Comparison of ENCODE assay signal across 17 cellular contexts in genomic region chrX:68186552-68187262, GRCh38.
DNase-seq lines count a peak whose midpoint lies in the region; ATAC-seq and TF ChIP-seq lines count a peak whose summit lies in the region.
"Had no signal": no experiment of that assay in that cellular context is flagged by ENCODE, and none has a peak within 500 bp of the region (broad histone marks: within the 10 kb centered on the region; RNA-seq: fewer than 3 reads in every experiment).

No MANE protein-coding gene starts in this region.

- peaks cover 3% of the 10 kb centered on the region for H3K27me3 Mint-ChIP-seq in activated naive CD8-positive, alpha-beta T cell treated with anti-CD3 and anti-CD28 coated beads, Interleukin-2, amount 50 U/mL, for 24 hours
- H3K27me3 Mint-ChIP-seq in activated naive CD8-positive, alpha-beta T cell treated with anti-CD3 and anti-CD28 coated beads for 36 hours = peaks cover 10% of the 10 kb centered on the region
- H3K27me3 Mint-ChIP-seq: type B pancreatic cell had no signal

- no peak overlapping the region for H3K4me3 Mint-ChIP-seq in activated naive CD8-positive, alpha-beta T cell treated with anti-CD3 and anti-CD28 coated beads, Interleukin-2, amount 50 U/mL, for 24 hours
- no peak overlapping the region for H3K4me3 Mint-ChIP-seq in activated naive CD8-positive, alpha-beta T cell treated with anti-CD3 and anti-CD28 coated beads for 36 hours
- H3K4me3 Mint-ChIP-seq: type B pancreatic cell had no signal

- ATAC-seq in activated naive CD8-positive, alpha-beta T cell treated with anti-CD3 and anti-CD28 coated beads, Interleukin-2, amount 50 U/mL, for 24 hours = peak; percentile 10
- ATAC-seq in HG02970 (IDR thresholded peaks at IDR 0.05; ENCODE audit: low FRiP score, unreplicated experiment) (no peak), SK-N-SH treated with all-trans-retinoic acid at 6 μM for 48 hours (no peak), HG02870 (IDR thresholded peaks at IDR 0.05; ENCODE audit: unreplicated experiment) (no peak), GM21423 (IDR thresholded peaks at IDR 0.05; ENCODE audit: unreplicated experiment) (no peak)
- ATAC-seq: left cardiac atrium had no signal

- H3K4me1 ChIP-seq in SJSA1 (replicated peaks) = peaks cover 22% of the 10 kb centered on the region
- H3K4me1 ChIP-seq in fibroblast of lung (ENCODE audit: control insufficient read depth, extremely low read depth, insufficient read depth, low read length) = no peaks in the 10 kb centered on the region

- no peaks in the 10 kb centered on the region for H4K20me1 ChIP-seq in fibroblast of lung (ENCODE audit: control insufficient read depth, extremely low read depth, insufficient read depth, low read length)

- H3K36me3 ChIP-seq in SJSA1 = no peaks in the 10 kb centered on the region
- no peaks in the 10 kb centered on the region for H3K36me3 ChIP-seq in fibroblast of lung (ENCODE audit: control insufficient read depth, insufficient read depth, low read length)

- H3K9me3 Mint-ChIP-seq in activated naive CD8-positive, alpha-beta T cell treated with anti-CD3 and anti-CD28 coated beads, Interleukin-2, amount 50 U/mL, for 24 hours = no peaks in the 10 kb centered on the region
- H3K9me3 Mint-ChIP-seq in activated naive CD8-positive, alpha-beta T cell treated with anti-CD3 and anti-CD28 coated beads for 36 hours = no peaks in the 10 kb centered on the region
- H3K9me3 Mint-ChIP-seq: type B pancreatic cell had no signal

- H3K9ac ChIP-seq in fibroblast of lung (ENCODE audit: insufficient read depth, low read length) = no peak overlapping the region

- no peaks in the 10 kb centered on the region for H3K4me1 Mint-ChIP-seq in activated naive CD8-positive, alpha-beta T cell treated with anti-CD3 and anti-CD28 coated beads, Interleukin-2, amount 50 U/mL, for 24 hours
- peaks cover 4% of the 10 kb centered on the region for H3K4me1 Mint-ChIP-seq in activated naive CD8-positive, alpha-beta T cell treated with anti-CD3 and anti-CD28 coated beads for 36 hours

- no peaks in the 10 kb centered on the region for H3K36me3 Mint-ChIP-seq in activated naive CD8-positive, alpha-beta T cell treated with anti-CD3 and anti-CD28 coated beads, Interleukin-2, amount 50 U/mL, for 24 hours (ENCODE audit: low read depth)
- no peaks in the 10 kb centered on the region for H3K36me3 Mint-ChIP-seq in activated naive CD8-positive, alpha-beta T cell treated with anti-CD3 and anti-CD28 coated beads for 36 hours

- H2AFZ ChIP-seq in fibroblast of lung (ENCODE audit: low read length) = no peak overlapping the region

- H3K9me3 ChIP-seq in SJSA1 (replicated peaks) (no peaks in the 10 kb centered on the region), fibroblast of lung (ENCODE audit: control insufficient read depth, insufficient read depth, low read depth, low read length) (no peaks in the 10 kb centered on the region)

- DNase-seq in activated naive CD8-positive, alpha-beta T cell treated with anti-CD3 and anti-CD28 coated beads, Interleukin-2, amount 50 U/mL, for 24 hours = no peak
- DNase-seq in activated naive CD8-positive, alpha-beta T cell treated with anti-CD3 and anti-CD28 coated beads for 36 hours = no peak
- DNase-seq in SJSA1 (ENCODE audit: low read depth in 1 of 2, low spot score in 2 of 2) (peak in 1 of 2 experiments; percentile 24), fibroblast of lung (ENCODE audit: low read depth in 2 of 2) (peak; percentile 6 to 17)
- DNase-seq: ACHN; activated effector memory CD4-positive, alpha-beta T cell treated with anti-CD3 and anti-CD28 coated beads, Interleukin-2, amount 50 U/mL, for 16 hours; cerebellar nuclear complex; DMS79 treated with DMSO at 0.1 percent for 48 hours; left cardiac atrium; NCI-H510A; SHP77 had no signal

- no peak overlapping the region for H3K4me3 ChIP-seq in SJSA1
- H3K4me3 ChIP-seq in fibroblast of lung (replicated peaks in 1 of 4; ENCODE audit: control extremely low read depth in 1 of 4, insufficient read depth in 1 of 4, low read depth in 3 of 4, low read length in 4 of 4) = no peak overlapping the region
- H3K4me3 ChIP-seq: smooth muscle cell had no signal

- peak overlapping the region; percentile 30; the same call in 1 of the 2 replicates for H3K27ac ChIP-seq in SJSA1
- no peak overlapping the region for H3K27ac ChIP-seq in fibroblast of lung (ENCODE audit: insufficient read depth, low read length)

- H3K4me2 ChIP-seq in fibroblast of lung (ENCODE audit: extremely low read depth, insufficient read depth, low read length) = no peak overlapping the region
- H3K4me2 ChIP-seq: smooth muscle cell had no signal

- TF ChIP-seq CTCF in fibroblast of lung (conservative IDR thresholded peaks at IDR 0.05 in 1 of 2, IDR thresholded peaks at IDR 0.05 in 1 of 2; ENCODE audit: low read depth in 1 of 2, low read length in 2 of 2) = no peak

- peak overlapping the region; percentile 54 for H3K27ac Mint-ChIP-seq in activated naive CD8-positive, alpha-beta T cell treated with anti-CD3 and anti-CD28 coated beads, Interleukin-2, amount 50 U/mL, for 24 hours
- no peak overlapping the region for H3K27ac Mint-ChIP-seq in activated naive CD8-positive, alpha-beta T cell treated with anti-CD3 and anti-CD28 coated beads for 36 hours
- H3K27ac Mint-ChIP-seq: type B pancreatic cell had no signal

- H3K27me3 ChIP-seq in SJSA1 (replicated peaks) = no peaks in the 10 kb centered on the region
- H3K27me3 ChIP-seq in fibroblast of lung (ENCODE audit: control insufficient read depth, insufficient read depth, low read length) = no peaks in the 10 kb centered on the region

- no peaks in the 10 kb centered on the region for H3K79me2 ChIP-seq in fibroblast of lung (ENCODE audit: control insufficient read depth, insufficient read depth, low read length)

TF ChIP-seq in SK-N-SH treated with all-trans-retinoic acid at 6 μM for 48 hours, 23 proteins besides CTCF, POLR2A, EP300 and RAD21:
- TF ChIP-seq CREB5 (CRISPR knock-in tag; IDR thresholded peaks at IDR 0.05; ENCODE audit: low read depth) = no peak
- TF ChIP-seq POU6F1 (CRISPR knock-in tag; IDR thresholded peaks at IDR 0.05; ENCODE audit: borderline replicate concordance, low read depth) = no peak
- TF ChIP-seq GLIS3 (CRISPR knock-in tag; IDR thresholded peaks at IDR 0.05) = no peak
TF ChIP-seq in SK-N-SH treated with all-trans-retinoic acid at 6 μM for 48 hours: peak in this region for 0.

Comparison
In these comparisons a context has a peak if more than half of its experiments do, and no peak if none do; other contexts are left out.
1. DNase-seq: peak in fibroblast of lung (2 of 2); none in activated naive CD8-positive, alpha-beta T cell treated with anti-CD3 and anti-CD28 coated beads, Interleukin-2, amount 50 U/mL, for 24 hours (single experiment) and activated naive CD8-positive, alpha-beta T cell treated with anti-CD3 and anti-CD28 coated beads for 36 hours (single experiment).